In the genomic region with DNA sequence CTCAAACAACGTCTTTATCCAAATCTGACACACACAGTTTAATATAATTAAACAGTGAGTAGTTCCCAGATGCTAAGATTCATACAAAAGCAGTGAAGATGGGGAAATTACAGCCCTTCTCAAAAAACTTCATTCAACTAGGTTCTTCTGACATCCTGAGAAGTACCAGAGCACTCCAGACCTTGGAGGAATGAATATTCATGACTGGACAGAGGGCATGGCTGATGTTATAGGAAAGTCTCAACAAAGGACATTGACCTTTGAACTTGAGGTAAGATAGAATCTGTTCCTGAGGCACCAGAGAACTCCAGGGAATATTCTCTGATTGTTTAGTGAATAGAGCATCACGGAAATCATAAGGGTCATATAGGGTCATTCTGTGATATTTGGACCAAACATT, we compare ENCODE assay signal across 19 cellular contexts.
DNase-seq lines count a peak whose midpoint lies in the region; ATAC-seq and TF ChIP-seq lines count a peak whose summit lies in the region.
"Had no signal": no experiment of that assay in that cellular context is flagged by ENCODE, and none has a peak within 500 bp of the region (broad histone marks: within the 10 kb centered on the region; RNA-seq: fewer than 3 reads in every experiment).

No MANE protein-coding gene starts in this region.

- no peak overlapping the region for H3K4me3 Mint-ChIP-seq in neural progenitor cell
- H3K4me3 Mint-ChIP-seq in stimulated activated memory B cell treated with anti-CD40 and anti-IgM and Interleukin-4, amounts not matched to agents 10 μg/mL and 1 μg/mL and 100 μg/mL, for 72 hours: no peak overlapping the region
- H3K4me3 Mint-ChIP-seq: CD8-positive, alpha-beta memory T cell; H9 had no signal

- H4K8ac ChIP-seq in mesenchymal stem cell (ENCODE audit: low read length): no peak overlapping the region

- no peak for TF ChIP-seq CTCF in OCI-LY1 (IDR thresholded peaks at IDR 0.05; ENCODE audit: low read length)
- TF ChIP-seq CTCF in fibroblast of lung (conservative IDR thresholded peaks at IDR 0.05 in 1 of 2, IDR thresholded peaks at IDR 0.05 in 1 of 2; ENCODE audit: low read depth in 1 of 2, low read length in 2 of 2): no peak
- no peak for TF ChIP-seq CTCF in neural progenitor cell (IDR thresholded peaks at IDR 0.05)

- no peak overlapping the region for H3K23ac ChIP-seq in mesenchymal stem cell (ENCODE audit: low read length in 2 of 2)

- H3K9me2 ChIP-seq in OCI-LY1 (ENCODE audit: low read depth, low read length): no peaks in the 10 kb centered on the region

- no peaks in the 10 kb centered on the region for H4K20me1 ChIP-seq in OCI-LY1 (ENCODE audit: insufficient read depth, low read length)
- H4K20me1 ChIP-seq in fibroblast of lung (ENCODE audit: control insufficient read depth, extremely low read depth, insufficient read depth, low read length): no peaks in the 10 kb centered on the region
- no peaks in the 10 kb centered on the region for H4K20me1 ChIP-seq in neural progenitor cell (ENCODE audit: low read depth)
- H4K20me1 ChIP-seq: BLaER1 treated with 17β-estradiol and CSF1 and Interleukin-3, amounts not matched to agents 10 nM and 100 nM had no signal

- WGBS in mesenchymal stem cell: 68% methylated on average over 2 of the region's 2 CpGs

- peak overlapping the region; percentile 88 for H2AK5ac ChIP-seq in mesenchymal stem cell (ENCODE audit: low read length, severe bottlenecking)

- peak overlapping the region; percentile 29; the same call in 1 of the 2 replicates for H2AFZ ChIP-seq in OCI-LY1 (ENCODE audit: low read length)
- H2AFZ ChIP-seq in fibroblast of lung (ENCODE audit: low read length): no peak overlapping the region
- no peak overlapping the region for H2AFZ ChIP-seq in mesenchymal stem cell (ENCODE audit: low read depth, low read length)
- H2AFZ ChIP-seq in neural progenitor cell (replicated peaks): no peak overlapping the region

- H3K27ac ChIP-seq in OCI-LY1 (ENCODE audit: low read depth, low read length, poor library complexity, severe bottlenecking) (no peak overlapping the region), fibroblast of lung (ENCODE audit: insufficient read depth, low read length) (peak overlapping the region; percentile 27), mesenchymal stem cell (ENCODE audit: low read length, poor library complexity, severe bottlenecking) (peak overlapping the region; percentile 94), neural progenitor cell (no peak overlapping the region)
- H3K27ac ChIP-seq: A549; BLaER1 treated with 17β-estradiol and CSF1 and Interleukin-3, amounts not matched to agents 10 nM and 100 nM; HL-60 had no signal

- DNase-seq in fibroblast of lung (ENCODE audit: low read depth in 2 of 2) (no peak), mesenchymal stem cell (peak; percentile 51), renal cortical epithelial cell (ENCODE audit: low read depth) (peak; percentile 47), neural progenitor cell (ENCODE audit: low spot score) (no peak), amniotic stem cell (lab: John Stamatoyannopoulos, UW) (no peak)
- DNase-seq: CD8-positive, alpha-beta memory T cell; DMS79 treated with DMSO at 0.1 percent for 48 hours; H9; NCI-H1417; NCI-H187 treated with DMSO at 0.1 percent for 48 hours; NCI-H526 treated with DMSO at 0.1 percent for 48 hours; OCI-M1 had no signal

- H2BK12ac ChIP-seq in mesenchymal stem cell (ENCODE audit: low read length in 2 of 2): no peak overlapping the region

- H3F3A ChIP-seq in OCI-LY1 (ENCODE audit: insufficient read depth, low read length): no peaks in the 10 kb centered on the region
- no peaks in the 10 kb centered on the region for H3F3A ChIP-seq in neural progenitor cell (ENCODE audit: low read depth)

- H3K9ac ChIP-seq in OCI-LY1 (ENCODE audit: low read length): no peak overlapping the region
- H3K9ac ChIP-seq in fibroblast of lung (ENCODE audit: insufficient read depth, low read length): no peak overlapping the region
- no peak overlapping the region for H3K9ac ChIP-seq in mesenchymal stem cell (ENCODE audit: low read length)
- H3K9ac ChIP-seq in neural progenitor cell: no peak overlapping the region
- H3K9ac ChIP-seq: BLaER1 treated with 17β-estradiol and CSF1 and Interleukin-3, amounts not matched to agents 10 nM and 100 nM had no signal

- no peak overlapping the region for H3K27ac Mint-ChIP-seq in neural progenitor cell
- no peak overlapping the region for H3K27ac Mint-ChIP-seq in stimulated activated memory B cell treated with anti-CD40 and anti-IgM and Interleukin-4, amounts not matched to agents 10 μg/mL and 1 μg/mL and 100 μg/mL, for 72 hours
- H3K27ac Mint-ChIP-seq: CD8-positive, alpha-beta memory T cell; H9 had no signal

- no peak overlapping the region for H2BK120ac ChIP-seq in mesenchymal stem cell (ENCODE audit: low read depth, low read length)

- H3K79me2 ChIP-seq in OCI-LY1 (ENCODE audit: insufficient read depth, low read length) (no peaks in the 10 kb centered on the region), fibroblast of lung (ENCODE audit: control insufficient read depth, insufficient read depth, low read length) (no peaks in the 10 kb centered on the region), neural progenitor cell (ENCODE audit: low read depth) (no peaks in the 10 kb centered on the region)

- H3K4me1 ChIP-seq in OCI-LY1 (ENCODE audit: insufficient read depth, low read length, severe bottlenecking) (peaks cover 32% of the 10 kb centered on the region), fibroblast of lung (ENCODE audit: control insufficient read depth, extremely low read depth, insufficient read depth, low read length) (peaks cover 4% of the 10 kb centered on the region), mesenchymal stem cell (ENCODE audit: control insufficient read depth, insufficient read depth, low read depth, low read length) (peaks cover 1% of the 10 kb centered on the region), neural progenitor cell (no peaks in the 10 kb centered on the region)
- H3K4me1 ChIP-seq: A549; BLaER1 treated with 17β-estradiol and CSF1 and Interleukin-3, amounts not matched to agents 10 nM and 100 nM had no signal

- H3K4me3 ChIP-seq in OCI-LY1 (ENCODE audit: low read depth, low read length, poor library complexity, severe bottlenecking) (no peak overlapping the region), fibroblast of lung (replicated peaks in 1 of 4; ENCODE audit: control extremely low read depth in 1 of 4, insufficient read depth in 1 of 4, low read depth in 3 of 4, low read length in 4 of 4) (no peak overlapping the region), mesenchymal stem cell (ENCODE audit: insufficient read depth in 1 of 2, low read depth in 1 of 2, low read length in 2 of 2) (no peak overlapping the region), neural progenitor cell (no peak overlapping the region)
- H3K4me3 ChIP-seq: A549; BLaER1 treated with 17β-estradiol and CSF1 and Interleukin-3, amounts not matched to agents 10 nM and 100 nM; K562 had no signal

- no peak overlapping the region for H2BK15ac ChIP-seq in mesenchymal stem cell (ENCODE audit: low read depth, poor library complexity, severe bottlenecking)

- H3K36me3 ChIP-seq in OCI-LY1 (ENCODE audit: insufficient read depth, low read length) (no peaks in the 10 kb centered on the region; the same call in 1 of the 2 replicates), fibroblast of lung (ENCODE audit: control insufficient read depth, insufficient read depth, low read length) (no peaks in the 10 kb centered on the region), mesenchymal stem cell (ENCODE audit: control insufficient read depth in 1 of 2, insufficient read depth in 2 of 2, low read depth in 1 of 2, low read length in 2 of 2) (no peaks in the 10 kb centered on the region), neural progenitor cell (no peaks in the 10 kb centered on the region)
- H3K36me3 ChIP-seq: BLaER1 treated with 17β-estradiol and CSF1 and Interleukin-3, amounts not matched to agents 10 nM and 100 nM had no signal

- H3K4ac ChIP-seq in mesenchymal stem cell (ENCODE audit: low read depth in 1 of 2, low read length in 2 of 2): no peak overlapping the region

- peaks cover 19% of the 10 kb centered on the region for H3K9me3 ChIP-seq in OCI-LY1 (ENCODE audit: low read length)
- H3K9me3 ChIP-seq in fibroblast of lung (ENCODE audit: control insufficient read depth, insufficient read depth, low read depth, low read length): no peaks in the 10 kb centered on the region
- H3K9me3 ChIP-seq in mesenchymal stem cell (ENCODE audit: control insufficient read depth, low read length): peaks cover 25% of the 10 kb centered on the region
- peaks cover 16% of the 10 kb centered on the region for H3K9me3 ChIP-seq in neural progenitor cell (ENCODE audit: low read depth)
- H3K9me3 ChIP-seq: A549 had no signal

- peak overlapping the region; percentile 85 for H2BK5ac ChIP-seq in mesenchymal stem cell (ENCODE audit: low read depth, low read length, poor library complexity, severe bottlenecking)

- H3K27me3 Mint-ChIP-seq in neural progenitor cell (ENCODE audit: insufficient read depth, low read depth): peaks cover 4% of the 10 kb centered on the region
- no peaks in the 10 kb centered on the region for H3K27me3 Mint-ChIP-seq in stimulated activated memory B cell treated with anti-CD40 and anti-IgM and Interleukin-4, amounts not matched to agents 10 μg/mL and 1 μg/mL and 100 μg/mL, for 72 hours
- H3K27me3 Mint-ChIP-seq: CD8-positive, alpha-beta memory T cell had no signal

- no peaks in the 10 kb centered on the region for H3K27me3 ChIP-seq in OCI-LY1 (ENCODE audit: insufficient read depth, low read length)
- H3K27me3 ChIP-seq in fibroblast of lung (ENCODE audit: control insufficient read depth, insufficient read depth, low read length): no peaks in the 10 kb centered on the region
- H3K27me3 ChIP-seq in mesenchymal stem cell (ENCODE audit: control insufficient read depth in 1 of 2, insufficient read depth in 1 of 2, low read length in 2 of 2): no peaks in the 10 kb centered on the region
- no peaks in the 10 kb centered on the region for H3K27me3 ChIP-seq in neural progenitor cell
- H3K27me3 ChIP-seq: BLaER1 treated with 17β-estradiol and CSF1 and Interleukin-3, amounts not matched to agents 10 nM and 100 nM had no signal

- H3K4me2 ChIP-seq in OCI-LY1 (ENCODE audit: low read length) (no peak overlapping the region), fibroblast of lung (ENCODE audit: extremely low read depth, insufficient read depth, low read length) (no peak overlapping the region), mesenchymal stem cell (ENCODE audit: low read length, poor library complexity, severe bottlenecking) (no peak overlapping the region), neural progenitor cell (no peak overlapping the region)
- H3K4me2 ChIP-seq: A549; BLaER1 treated with 17β-estradiol and CSF1 and Interleukin-3, amounts not matched to agents 10 nM and 100 nM had no signal

- H3K79me1 ChIP-seq in mesenchymal stem cell (replicated peaks; ENCODE audit: low read length, poor library complexity, severe bottlenecking): no peaks in the 10 kb centered on the region

- H3K36me3 Mint-ChIP-seq in neural progenitor cell: peaks cover 8% of the 10 kb centered on the region
- H3K36me3 Mint-ChIP-seq in stimulated activated memory B cell treated with anti-CD40 and anti-IgM and Interleukin-4, amounts not matched to agents 10 μg/mL and 1 μg/mL and 100 μg/mL, for 72 hours: no peaks in the 10 kb centered on the region
- H3K36me3 Mint-ChIP-seq: CD8-positive, alpha-beta memory T cell had no signal

- peaks cover 17% of the 10 kb centered on the region for H3K9me3 Mint-ChIP-seq in neural progenitor cell
- H3K9me3 Mint-ChIP-seq in stimulated activated memory B cell treated with anti-CD40 and anti-IgM and Interleukin-4, amounts not matched to agents 10 μg/mL and 1 μg/mL and 100 μg/mL, for 72 hours: peaks cover 10% of the 10 kb centered on the region

- no peaks in the 10 kb centered on the region for H3K4me1 Mint-ChIP-seq in neural progenitor cell
- H3K4me1 Mint-ChIP-seq in stimulated activated memory B cell treated with anti-CD40 and anti-IgM and Interleukin-4, amounts not matched to agents 10 μg/mL and 1 μg/mL and 100 μg/mL, for 72 hours: no peaks in the 10 kb centered on the region
- H3K4me1 Mint-ChIP-seq: CD8-positive, alpha-beta memory T cell; H9 had no signal

- H3K18ac ChIP-seq in mesenchymal stem cell (ENCODE audit: low read depth in 1 of 2, low read length in 2 of 2): no peak overlapping the region

- H4K91ac ChIP-seq in mesenchymal stem cell (ENCODE audit: low read length): no peak overlapping the region

- H3K14ac ChIP-seq in mesenchymal stem cell (ENCODE audit: low read length in 2 of 2): no peak overlapping the region

- ATAC-seq in HG03045 (IDR thresholded peaks at IDR 0.05; ENCODE audit: unreplicated experiment): no peak
- no peak for ATAC-seq in stimulated activated memory B cell treated with anti-CD40 and anti-IgM and Interleukin-4, amounts not matched to agents 10 μg/mL and 1 μg/mL and 100 μg/mL, for 72 hours
- ATAC-seq: A549, K562 had no signal

Comparison
In these comparisons a context has a peak if more than half of its experiments do, and no peak if none do; other contexts are left out.
1. H3K27ac ChIP-seq: peak in fibroblast of lung (single experiment) and mesenchymal stem cell (single experiment); none in OCI-LY1 (single experiment) and neural progenitor cell (single experiment).
2. DNase-seq: peak in mesenchymal stem cell (single experiment) and renal cortical epithelial cell (single experiment); none in fibroblast of lung (0 of 2), neural progenitor cell (single experiment) and amniotic stem cell (single experiment).